In the genomic region with DNA sequence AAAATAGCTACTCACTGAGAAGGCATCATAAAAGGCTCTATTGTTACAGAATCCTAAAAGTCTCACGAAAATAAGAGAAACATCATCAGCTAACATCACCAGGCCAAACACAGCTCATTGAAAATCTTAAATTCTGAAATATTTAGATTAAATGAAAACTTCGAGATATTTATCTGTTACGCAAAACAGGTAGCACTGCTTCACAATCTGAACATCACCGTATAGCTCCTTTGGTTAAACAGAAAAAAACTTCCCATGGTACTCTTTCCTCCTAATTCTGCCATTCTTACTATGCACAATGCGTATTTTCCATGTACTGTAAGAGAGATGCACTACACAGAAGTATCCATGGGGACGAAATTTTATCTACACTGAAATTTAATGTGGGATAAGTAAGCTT, we compare ENCODE assay signal across 1 cellular context.
TF ChIP-seq lines count a peak whose summit lies in the region.

No MANE protein-coding gene starts in this region.

TF ChIP-seq in GM23338, 12 proteins besides CTCF, POLR2A, EP300 and RAD21:
- TF ChIP-seq, protein P1, sequence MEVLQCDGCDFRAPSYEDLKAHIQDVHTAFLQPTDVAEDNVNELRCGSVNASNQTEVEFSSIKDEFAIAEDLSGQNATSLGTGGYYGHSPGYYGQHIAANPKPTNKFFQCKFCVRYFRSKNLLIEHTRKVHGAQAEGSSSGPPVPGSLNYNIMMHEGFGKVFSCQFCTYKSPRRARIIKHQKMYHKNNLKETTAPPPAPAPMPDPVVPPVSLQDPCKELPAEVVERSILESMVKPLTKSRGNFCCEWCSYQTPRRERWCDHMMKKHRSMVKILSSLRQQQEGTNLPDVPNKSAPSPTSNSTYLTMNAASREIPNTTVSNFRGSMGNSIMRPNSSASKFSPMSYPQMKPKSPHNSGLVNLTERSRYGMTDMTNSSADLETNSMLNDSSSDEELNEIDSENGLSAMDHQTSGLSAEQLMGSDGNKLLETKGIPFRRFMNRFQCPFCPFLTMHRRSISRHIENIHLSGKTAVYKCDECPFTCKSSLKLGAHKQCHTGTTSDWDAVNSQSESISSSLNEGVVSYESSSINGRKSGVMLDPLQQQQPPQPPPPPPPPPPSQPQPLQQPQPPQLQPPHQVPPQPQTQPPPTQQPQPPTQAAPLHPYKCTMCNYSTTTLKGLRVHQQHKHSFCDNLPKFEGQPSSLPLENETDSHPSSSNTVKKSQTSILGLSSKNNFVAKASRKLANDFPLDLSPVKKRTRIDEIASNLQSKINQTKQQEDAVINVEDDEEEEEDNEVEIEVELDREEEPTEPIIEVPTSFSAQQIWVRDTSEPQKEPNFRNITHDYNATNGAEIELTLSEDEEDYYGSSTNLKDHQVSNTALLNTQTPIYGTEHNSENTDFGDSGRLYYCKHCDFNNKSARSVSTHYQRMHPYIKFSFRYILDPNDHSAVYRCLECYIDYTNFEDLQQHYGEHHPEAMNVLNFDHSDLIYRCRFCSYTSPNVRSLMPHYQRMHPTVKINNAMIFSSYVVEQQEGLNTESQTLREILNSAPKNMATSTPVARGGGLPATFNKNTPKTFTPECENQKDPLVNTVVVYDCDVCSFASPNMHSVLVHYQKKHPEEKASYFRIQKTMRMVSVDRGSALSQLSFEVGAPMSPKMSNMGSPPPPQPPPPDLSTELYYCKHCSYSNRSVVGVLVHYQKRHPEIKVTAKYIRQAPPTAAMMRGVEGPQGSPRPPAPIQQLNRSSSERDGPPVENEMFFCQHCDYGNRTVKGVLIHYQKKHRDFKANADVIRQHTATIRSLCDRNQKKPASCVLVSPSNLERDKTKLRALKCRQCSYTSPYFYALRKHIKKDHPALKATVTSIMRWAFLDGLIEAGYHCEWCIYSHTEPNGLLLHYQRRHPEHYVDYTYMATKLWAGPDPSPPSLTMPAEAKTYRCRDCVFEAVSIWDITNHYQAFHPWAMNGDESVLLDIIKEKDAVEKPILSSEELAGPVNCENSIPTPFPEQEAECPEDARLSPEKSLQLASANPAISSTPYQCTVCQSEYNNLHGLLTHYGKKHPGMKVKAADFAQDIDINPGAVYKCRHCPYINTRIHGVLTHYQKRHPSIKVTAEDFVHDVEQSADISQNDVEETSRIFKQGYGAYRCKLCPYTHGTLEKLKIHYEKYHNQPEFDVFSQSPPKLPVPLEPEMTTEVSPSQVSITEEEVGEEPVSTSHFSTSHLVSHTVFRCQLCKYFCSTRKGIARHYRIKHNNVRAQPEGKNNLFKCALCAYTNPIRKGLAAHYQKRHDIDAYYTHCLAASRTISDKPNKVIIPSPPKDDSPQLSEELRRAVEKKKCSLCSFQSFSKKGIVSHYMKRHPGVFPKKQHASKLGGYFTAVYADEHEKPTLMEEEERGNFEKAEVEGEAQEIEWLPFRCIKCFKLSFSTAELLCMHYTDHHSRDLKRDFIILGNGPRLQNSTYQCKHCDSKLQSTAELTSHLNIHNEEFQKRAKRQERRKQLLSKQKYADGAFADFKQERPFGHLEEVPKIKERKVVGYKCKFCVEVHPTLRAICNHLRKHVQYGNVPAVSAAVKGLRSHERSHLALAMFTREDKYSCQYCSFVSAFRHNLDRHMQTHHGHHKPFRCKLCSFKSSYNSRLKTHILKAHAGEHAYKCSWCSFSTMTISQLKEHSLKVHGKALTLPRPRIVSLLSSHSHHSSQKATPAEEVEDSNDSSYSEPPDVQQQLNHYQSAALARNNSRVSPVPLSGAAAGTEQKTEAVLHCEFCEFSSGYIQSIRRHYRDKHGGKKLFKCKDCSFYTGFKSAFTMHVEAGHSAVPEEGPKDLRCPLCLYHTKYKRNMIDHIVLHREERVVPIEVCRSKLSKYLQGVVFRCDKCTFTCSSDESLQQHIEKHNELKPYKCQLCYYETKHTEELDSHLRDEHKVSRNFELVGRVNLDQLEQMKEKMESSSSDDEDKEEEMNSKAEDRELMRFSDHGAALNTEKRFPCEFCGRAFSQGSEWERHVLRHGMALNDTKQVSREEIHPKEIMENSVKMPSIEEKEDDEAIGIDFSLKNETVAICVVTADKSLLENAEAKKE (CRISPR knock-in tag; IDR thresholded peaks at IDR 0.05): no peak
- TF ChIP-seq EZH2 (IDR thresholded peaks at IDR 0.05; ENCODE audit: low read depth, unreplicated experiment): no peak
- no peak for TF ChIP-seq EZH2phosphoT487 (IDR thresholded peaks at IDR 0.05; ENCODE audit: unreplicated experiment)
- TF ChIP-seq, protein P2, sequence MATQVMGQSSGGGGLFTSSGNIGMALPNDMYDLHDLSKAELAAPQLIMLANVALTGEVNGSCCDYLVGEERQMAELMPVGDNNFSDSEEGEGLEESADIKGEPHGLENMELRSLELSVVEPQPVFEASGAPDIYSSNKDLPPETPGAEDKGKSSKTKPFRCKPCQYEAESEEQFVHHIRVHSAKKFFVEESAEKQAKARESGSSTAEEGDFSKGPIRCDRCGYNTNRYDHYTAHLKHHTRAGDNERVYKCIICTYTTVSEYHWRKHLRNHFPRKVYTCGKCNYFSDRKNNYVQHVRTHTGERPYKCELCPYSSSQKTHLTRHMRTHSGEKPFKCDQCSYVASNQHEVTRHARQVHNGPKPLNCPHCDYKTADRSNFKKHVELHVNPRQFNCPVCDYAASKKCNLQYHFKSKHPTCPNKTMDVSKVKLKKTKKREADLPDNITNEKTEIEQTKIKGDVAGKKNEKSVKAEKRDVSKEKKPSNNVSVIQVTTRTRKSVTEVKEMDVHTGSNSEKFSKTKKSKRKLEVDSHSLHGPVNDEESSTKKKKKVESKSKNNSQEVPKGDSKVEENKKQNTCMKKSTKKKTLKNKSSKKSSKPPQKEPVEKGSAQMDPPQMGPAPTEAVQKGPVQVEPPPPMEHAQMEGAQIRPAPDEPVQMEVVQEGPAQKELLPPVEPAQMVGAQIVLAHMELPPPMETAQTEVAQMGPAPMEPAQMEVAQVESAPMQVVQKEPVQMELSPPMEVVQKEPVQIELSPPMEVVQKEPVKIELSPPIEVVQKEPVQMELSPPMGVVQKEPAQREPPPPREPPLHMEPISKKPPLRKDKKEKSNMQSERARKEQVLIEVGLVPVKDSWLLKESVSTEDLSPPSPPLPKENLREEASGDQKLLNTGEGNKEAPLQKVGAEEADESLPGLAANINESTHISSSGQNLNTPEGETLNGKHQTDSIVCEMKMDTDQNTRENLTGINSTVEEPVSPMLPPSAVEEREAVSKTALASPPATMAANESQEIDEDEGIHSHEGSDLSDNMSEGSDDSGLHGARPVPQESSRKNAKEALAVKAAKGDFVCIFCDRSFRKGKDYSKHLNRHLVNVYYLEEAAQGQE (IDR thresholded peaks at IDR 0.05; ENCODE audit: unreplicated experiment): no peak
- no peak for TF ChIP-seq CREB1 (CRISPR knock-in tag; IDR thresholded peaks at IDR 0.05; ENCODE audit: low read depth)
- TF ChIP-seq STAT1 (IDR thresholded peaks at IDR 0.05; ENCODE audit: unreplicated experiment): no peak
- no peak for TF ChIP-seq ZNF114 (CRISPR knock-in tag; IDR thresholded peaks at IDR 0.05)
- no peak for TF ChIP-seq POLR2AphosphoS5 (IDR thresholded peaks at IDR 0.05; ENCODE audit: low read depth)
- no peak for TF ChIP-seq ZNF331 (CRISPR knock-in tag; IDR thresholded peaks at IDR 0.05; ENCODE audit: low read depth)
- no peak for TF ChIP-seq NANOG (IDR thresholded peaks at IDR 0.05; ENCODE audit: borderline replicate concordance)
- TF ChIP-seq, protein P3, sequence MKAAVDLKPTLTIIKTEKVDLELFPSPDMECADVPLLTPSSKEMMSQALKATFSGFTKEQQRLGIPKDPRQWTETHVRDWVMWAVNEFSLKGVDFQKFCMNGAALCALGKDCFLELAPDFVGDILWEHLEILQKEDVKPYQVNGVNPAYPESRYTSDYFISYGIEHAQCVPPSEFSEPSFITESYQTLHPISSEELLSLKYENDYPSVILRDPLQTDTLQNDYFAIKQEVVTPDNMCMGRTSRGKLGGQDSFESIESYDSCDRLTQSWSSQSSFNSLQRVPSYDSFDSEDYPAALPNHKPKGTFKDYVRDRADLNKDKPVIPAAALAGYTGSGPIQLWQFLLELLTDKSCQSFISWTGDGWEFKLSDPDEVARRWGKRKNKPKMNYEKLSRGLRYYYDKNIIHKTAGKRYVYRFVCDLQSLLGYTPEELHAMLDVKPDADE (IDR thresholded peaks at IDR 0.05): no peak
- no peak for TF ChIP-seq JUNB (IDR thresholded peaks at IDR 0.05; ENCODE audit: unreplicated experiment)
TF ChIP-seq in GM23338: peak in this region for 0.
